8 cellular contexts compared by ENCODE assay signal in genomic region chr4:57190651-57191481, GRCh38.
DNase-seq lines count a peak whose midpoint lies in the region; ATAC-seq and TF ChIP-seq lines count a peak whose summit lies in the region.

No MANE protein-coding gene starts in this region.

- H3K27ac ChIP-seq in Panc1 (ENCODE audit: low read length) (no peak overlapping the region), fibroblast of lung (ENCODE audit: insufficient read depth, low read length) (no peak overlapping the region), smooth muscle cell (ENCODE audit: low read depth) (no peak overlapping the region)

- 57% methylated on average over 11 of the region's 11 CpGs for WGBS in smooth muscle cell (ENCODE audit: low lambda C conversion rate)

- H3K36me3 Mint-ChIP-seq in activated T-cell treated with anti-CD3 and anti-CD28 coated beads, Interleukin-2, amount 50 U/mL, for 72 hours (ENCODE audit: insufficient read depth in 2 of 2): no peaks in the 10 kb centered on the region
- H3K36me3 Mint-ChIP-seq in activated T-cell treated with anti-CD3 and anti-CD28 coated beads, Interleukin-2, amount 50 U/mL, for 4 hours (ENCODE audit: insufficient read depth): no peaks in the 10 kb centered on the region

- H3K36me3 ChIP-seq in Panc1 (ENCODE audit: control insufficient read depth, insufficient read depth, low read length): no peaks in the 10 kb centered on the region
- no peaks in the 10 kb centered on the region for H3K36me3 ChIP-seq in fibroblast of lung (ENCODE audit: control insufficient read depth, insufficient read depth, low read length)
- H3K36me3 ChIP-seq in smooth muscle cell (ENCODE audit: low read depth): no peaks in the 10 kb centered on the region

- no peaks in the 10 kb centered on the region for H3K4me1 ChIP-seq in Panc1 (ENCODE audit: control insufficient read depth, insufficient read depth, low read length)
- no peaks in the 10 kb centered on the region for H3K4me1 ChIP-seq in fibroblast of lung (ENCODE audit: control insufficient read depth, extremely low read depth, insufficient read depth, low read length)
- H3K4me1 ChIP-seq in smooth muscle cell (ENCODE audit: low read depth): no peaks in the 10 kb centered on the region

- H4K20me1 ChIP-seq in fibroblast of lung (ENCODE audit: control insufficient read depth, extremely low read depth, insufficient read depth, low read length) (no peaks in the 10 kb centered on the region), smooth muscle cell (ENCODE audit: low read depth) (no peaks in the 10 kb centered on the region)

- H3K4me3 Mint-ChIP-seq in activated T-cell treated with anti-CD3 and anti-CD28 coated beads, Interleukin-2, amount 50 U/mL, for 72 hours: no peak overlapping the region
- no peak overlapping the region for H3K4me3 Mint-ChIP-seq in activated T-cell treated with anti-CD3 and anti-CD28 coated beads, Interleukin-2, amount 50 U/mL, for 4 hours

- no peaks in the 10 kb centered on the region for H3K27me3 ChIP-seq in Panc1 (ENCODE audit: control insufficient read depth, insufficient read depth, low read length)
- H3K27me3 ChIP-seq in fibroblast of lung (ENCODE audit: control insufficient read depth, insufficient read depth, low read length): no peaks in the 10 kb centered on the region
- no peaks in the 10 kb centered on the region for H3K27me3 ChIP-seq in smooth muscle cell (ENCODE audit: low read depth)

- H3K4me1 Mint-ChIP-seq in activated T-cell treated with anti-CD3 and anti-CD28 coated beads, Interleukin-2, amount 50 U/mL, for 72 hours (ENCODE audit: low read depth): no peaks in the 10 kb centered on the region
- no peaks in the 10 kb centered on the region for H3K4me1 Mint-ChIP-seq in activated T-cell treated with anti-CD3 and anti-CD28 coated beads, Interleukin-2, amount 50 U/mL, for 4 hours (ENCODE audit: low read depth)

- no peaks in the 10 kb centered on the region for H3F3A ChIP-seq in smooth muscle cell (ENCODE audit: low read depth)

- peaks cover 16% of the 10 kb centered on the region for H3K27me3 Mint-ChIP-seq in activated T-cell treated with anti-CD3 and anti-CD28 coated beads, Interleukin-2, amount 50 U/mL, for 72 hours (ENCODE audit: low read depth)
- peaks cover 15% of the 10 kb centered on the region for H3K27me3 Mint-ChIP-seq in activated T-cell treated with anti-CD3 and anti-CD28 coated beads, Interleukin-2, amount 50 U/mL, for 4 hours (ENCODE audit: low read depth)

- BruUV-seq in Panc1 (replicated peaks; lab: Mats Ljungman, UMichigan): no TSS peak

- in situ Hi-C loops in Panc1 (cut with HindIII; ENCODE audit: low pct_unique_long_range_greater_than_20kb, low sequenced_read_pairs): no loop called here

- H3K9me3 ChIP-seq in Panc1 (ENCODE audit: control insufficient read depth, insufficient read depth, low read depth, low read length) (no peaks in the 10 kb centered on the region), fibroblast of lung (ENCODE audit: control insufficient read depth, insufficient read depth, low read depth, low read length) (no peaks in the 10 kb centered on the region), smooth muscle cell (replicated peaks; ENCODE audit: low read depth) (no peaks in the 10 kb centered on the region)

- no peaks in the 10 kb centered on the region for H3K79me2 ChIP-seq in fibroblast of lung (ENCODE audit: control insufficient read depth, insufficient read depth, low read length)
- H3K79me2 ChIP-seq in smooth muscle cell (ENCODE audit: low read depth): no peaks in the 10 kb centered on the region

- no peak overlapping the region for H3K27ac Mint-ChIP-seq in activated T-cell treated with anti-CD3 and anti-CD28 coated beads, Interleukin-2, amount 50 U/mL, for 72 hours

- no peaks in the 10 kb centered on the region for H3K9me3 Mint-ChIP-seq in activated T-cell treated with anti-CD3 and anti-CD28 coated beads, Interleukin-2, amount 50 U/mL, for 72 hours
- no peaks in the 10 kb centered on the region for H3K9me3 Mint-ChIP-seq in activated T-cell treated with anti-CD3 and anti-CD28 coated beads, Interleukin-2, amount 50 U/mL, for 4 hours

- H3K9ac ChIP-seq in fibroblast of lung (ENCODE audit: insufficient read depth, low read length): no peak overlapping the region
- H3K9ac ChIP-seq in smooth muscle cell (ENCODE audit: low read depth): no peak overlapping the region

- intact Hi-C loops in Panc1 (cut with micrococcal nuclease; ENCODE audit: unreplicated experiment): no loop called here

- peak; percentile 1 to 25 for DNase-seq in activated T-cell treated with anti-CD3 and anti-CD28 coated beads, Interleukin-2, amount 50 U/mL, for 72 hours
- no peak for DNase-seq in activated T-cell treated with anti-CD3 and anti-CD28 coated beads, Interleukin-2, amount 50 U/mL, for 4 hours
- DNase-seq in Panc1 (ENCODE audit: low read depth, low spot score) (peak; percentile 24), fibroblast of lung (ENCODE audit: low read depth in 2 of 2) (peak; percentile 25 to 35), smooth muscle cell (lab: John Stamatoyannopoulos, UW; ENCODE audit: unreplicated experiment) (no peak), DMS79 treated with DMSO at 0.1 percent for 48 hours (lab: John Stamatoyannopoulos, UW) (no peak), GM19240 (ENCODE audit: insufficient read length, low spot score) (no peak)

- TF ChIP-seq CTCF in Panc1 (IDR thresholded peaks at IDR 0.05) (peak; percentile 76), fibroblast of lung (conservative IDR thresholded peaks at IDR 0.05 in 1 of 2, IDR thresholded peaks at IDR 0.05 in 1 of 2; ENCODE audit: low read depth in 1 of 2, low read length in 2 of 2) (peak; percentile 40 to 70), smooth muscle cell (IDR thresholded peaks at IDR 0.05; ENCODE audit: borderline replicate concordance, insufficient read depth, poor library complexity, severe bottlenecking) (peak; percentile 65)

- POLR2A ChIA-PET in Panc1 (lab: Charles Lee): no interaction called here

- H3K4me2 ChIP-seq in fibroblast of lung (ENCODE audit: extremely low read depth, insufficient read depth, low read length) (no peak overlapping the region), smooth muscle cell (no peak overlapping the region)

- CTCF ChIA-PET in Panc1 (lab: Charles Lee): interaction anchor here (0.7 kb wide), 1 partner anchor 9 kb away, joined by 4 read pairs; no protein-coding TSS in a partner anchor

- no peak for ATAC-seq in activated T-cell treated with anti-CD3 and anti-CD28 coated beads, Interleukin-2, amount 50 U/mL, for 72 hours (replicated peaks in 1 of 2)
- no peak for ATAC-seq in activated T-cell treated with anti-CD3 and anti-CD28 coated beads, Interleukin-2, amount 50 U/mL, for 4 hours
- ATAC-seq in HG02610 (IDR thresholded peaks at IDR 0.05; ENCODE audit: unreplicated experiment) (peak; percentile 65), Panc1 (no peak)

- H2AFZ ChIP-seq in fibroblast of lung (ENCODE audit: low read length) (no peak overlapping the region), smooth muscle cell (ENCODE audit: low read depth) (no peak overlapping the region)

- no peak overlapping the region for H3K4me3 ChIP-seq in Panc1 (ENCODE audit: low read depth in 2 of 2, low read length in 2 of 2)
- no peak overlapping the region for H3K4me3 ChIP-seq in fibroblast of lung (replicated peaks in 1 of 4; ENCODE audit: control extremely low read depth in 1 of 4, insufficient read depth in 1 of 4, low read depth in 3 of 4, low read length in 4 of 4)
- no peak overlapping the region for H3K4me3 ChIP-seq in smooth muscle cell

Comparison
In these comparisons a context has a peak if more than half of its experiments do, and no peak if none do; other contexts are left out.
1. DNase-seq: peak in activated T-cell treated with anti-CD3 and anti-CD28 coated beads, Interleukin-2, amount 50 U/mL, for 72 hours (2 of 2), Panc1 (single experiment) and fibroblast of lung (2 of 2); none in activated T-cell treated with anti-CD3 and anti-CD28 coated beads, Interleukin-2, amount 50 U/mL, for 4 hours (single experiment), smooth muscle cell (single experiment), DMS79 treated with DMSO at 0.1 percent for 48 hours (single experiment) and GM19240 (single experiment).
2. Peak in every context shown above with its lines, with median percentiles within 50 percentile points of each other: CTCF ChIP-seq.